8 cellular contexts compared by ENCODE assay signal in the genomic region with DNA sequence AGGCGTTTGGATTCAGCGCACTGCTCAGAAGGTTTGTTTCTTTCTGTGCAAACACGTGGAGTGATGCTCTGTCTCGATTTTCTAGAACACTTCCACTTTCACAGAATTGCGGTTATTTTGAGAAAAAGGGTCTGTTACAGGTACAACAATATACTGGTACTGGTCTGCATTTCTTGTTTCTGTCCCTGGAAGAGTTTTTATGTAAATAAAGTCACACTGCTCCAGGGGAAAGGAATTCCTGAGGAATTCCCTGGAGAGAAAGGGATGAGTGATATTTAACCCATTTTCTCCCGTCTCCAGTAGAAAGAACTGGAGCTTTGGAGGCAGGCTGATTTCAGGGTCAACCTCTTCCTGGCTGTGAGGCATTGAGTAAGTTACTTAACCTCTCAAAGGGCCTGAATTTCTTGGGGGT. TPM values are rescaled to one million over a fixed set of nuclear protein-coding genes. Genes with fewer than 3 reads are reported as not detected.
A peak's percentile ranks its signal among the peaks of the same experiment; 100 is the strongest.
DNase-seq lines count a peak whose midpoint lies in the region; ATAC-seq lines count a peak whose summit lies in the region.

No MANE protein-coding gene starts in this region.

- H3K27me3 Mint-ChIP-seq in activated T-helper 2 cell treated with anti-CD3 and anti-CD28 coated beads, Interferon-gamma antibody, Interleukin-2, Interleukin-4, amounts not matched to agents 10 μg/mL and 5 μg/mL and 100 μg/mL, durations not matched to agents 14 hours and 24 hours and 36 hours (ENCODE audit: low read depth) = no peaks in the 10 kb centered on the region
- H3K27me3 Mint-ChIP-seq in naive thymus-derived CD8-positive, alpha-beta T cell = no peaks in the 10 kb centered on the region

- no peaks in the 10 kb centered on the region for H3K36me3 Mint-ChIP-seq in activated T-helper 2 cell treated with anti-CD3 and anti-CD28 coated beads, Interferon-gamma antibody, Interleukin-2, Interleukin-4, amounts not matched to agents 10 μg/mL and 5 μg/mL and 100 μg/mL, durations not matched to agents 14 hours and 24 hours and 36 hours (ENCODE audit: low read depth)
- no peaks in the 10 kb centered on the region for H3K36me3 Mint-ChIP-seq in naive thymus-derived CD8-positive, alpha-beta T cell

- H3K27ac Mint-ChIP-seq in activated T-helper 2 cell treated with anti-CD3 and anti-CD28 coated beads, Interferon-gamma antibody, Interleukin-2, Interleukin-4, amounts not matched to agents 10 μg/mL and 5 μg/mL and 100 μg/mL, durations not matched to agents 14 hours and 24 hours and 36 hours = peak overlapping the region; percentile 58
- peak overlapping the region; percentile 30 to 93 (median 78) for H3K27ac Mint-ChIP-seq in naive thymus-derived CD8-positive, alpha-beta T cell

- peak overlapping the region; percentile 27 for H3K4me3 Mint-ChIP-seq in activated T-helper 2 cell treated with anti-CD3 and anti-CD28 coated beads, Interferon-gamma antibody, Interleukin-2, Interleukin-4, amounts not matched to agents 10 μg/mL and 5 μg/mL and 100 μg/mL, durations not matched to agents 14 hours and 24 hours and 36 hours (ENCODE audit: low read depth)
- H3K4me3 Mint-ChIP-seq in naive thymus-derived CD8-positive, alpha-beta T cell = peak overlapping the region; percentile 14 to 83 (median 74)

- POLR2A ChIA-PET in naive thymus-derived CD8-positive, alpha-beta T cell (lab: Charles Lee) = interaction anchor here (0.9 to 1.7 kb wide), 6 partner anchors 10 to 73 kb away, joined by 3 to 5 read pairs (median 4); partner anchors contain the start of gene SOCS1

- peak; percentile 34 for ATAC-seq in HG03097 (IDR thresholded peaks at IDR 0.05; ENCODE audit: low FRiP score, unreplicated experiment)
- peak; percentile 24 to 36 for ATAC-seq in naive thymus-derived CD8-positive, alpha-beta T cell
- ATAC-seq in GM21447 (IDR thresholded peaks at IDR 0.05; ENCODE audit: unreplicated experiment) = no peak

- H3K9me3 Mint-ChIP-seq in activated T-helper 2 cell treated with anti-CD3 and anti-CD28 coated beads, Interferon-gamma antibody, Interleukin-2, Interleukin-4, amounts not matched to agents 10 μg/mL and 5 μg/mL and 100 μg/mL, durations not matched to agents 14 hours and 24 hours and 36 hours = no peaks in the 10 kb centered on the region
- H3K9me3 Mint-ChIP-seq in naive thymus-derived CD8-positive, alpha-beta T cell = peaks cover 0 to 3% (median 0%) of the 10 kb centered on the region in 9 donors

- intact Hi-C loops in activated T-helper 2 cell treated with anti-CD3 and anti-CD28 coated beads, Interferon-gamma antibody, Interleukin-2, Interleukin-4, amounts not matched to agents 10 μg/mL and 5 μg/mL and 100 μg/mL, durations not matched to agents 14 hours and 24 hours and 36 hours (cut with micrococcal nuclease) = loop anchor here (2.0 kb wide), 1 partner anchor 26 kb away; no protein-coding TSS in a partner anchor

- DNase-seq in ELR (ENCODE audit: low read depth) (peak; percentile 52), HuH-7.5 (ENCODE audit: low spot score) (no peak), SIG-M5 treated with dmso at 0.1 percent for 504 hours (lab: John Stamatoyannopoulos, UW; ENCODE audit: unreplicated experiment) (no peak)
- DNase-seq in activated T-helper 2 cell treated with anti-CD3 and anti-CD28 coated beads, Interferon-gamma antibody, Interleukin-2, Interleukin-4, amounts not matched to agents 10 μg/mL and 5 μg/mL and 100 μg/mL, durations not matched to agents 14 hours and 24 hours and 36 hours (ENCODE audit: low spot score) = no peak
- no peak for DNase-seq in naive thymus-derived CD8-positive, alpha-beta T cell
- DNase-seq in stimulated activated CD4-positive, alpha-beta T cell treated with anti-CD3 and anti-CD28 coated beads, Interleukin-4, amount 100 ng/mL, for 4 hours = no peak

- H3K4me1 Mint-ChIP-seq in activated T-helper 2 cell treated with anti-CD3 and anti-CD28 coated beads, Interferon-gamma antibody, Interleukin-2, Interleukin-4, amounts not matched to agents 10 μg/mL and 5 μg/mL and 100 μg/mL, durations not matched to agents 14 hours and 24 hours and 36 hours (ENCODE audit: low read depth) = peaks cover 47% of the 10 kb centered on the region
- H3K4me1 Mint-ChIP-seq in naive thymus-derived CD8-positive, alpha-beta T cell = peaks cover 13 to 59% (median 36%) of the 10 kb centered on the region in 4 donors

RNA-seq across cellular contexts. Expression of gene RMI2, which starts 16.2 kb away (rescaled TPM):
- 65.2 and 67.4 TPM in 2 replicates for total RNA-seq in activated T-helper 2 cell treated with anti-CD3 and anti-CD28 coated beads, Interferon-gamma antibody, Interleukin-2, Interleukin-4, amounts not matched to agents 10 μg/mL and 5 μg/mL and 100 μg/mL, durations not matched to agents 14 hours and 24 hours and 36 hours
- 1 to 10 TPM; 2.4 to 2.8 TPM for total RNA-seq in naive thymus-derived CD8-positive, alpha-beta T cell
- polyA plus RNA-seq in naive thymus-derived CD8-positive, alpha-beta T cell = 10 to 100 TPM in 1 of 3 donors, 1 to 10 TPM in 2; 1.3 to 13.5 (median 7.1) TPM

RNA-seq across cellular contexts. Expression of gene PRM1, which starts 48.0 kb away (rescaled TPM):
- total RNA-seq in activated T-helper 2 cell treated with anti-CD3 and anti-CD28 coated beads, Interferon-gamma antibody, Interleukin-2, Interleukin-4, amounts not matched to agents 10 μg/mL and 5 μg/mL and 100 μg/mL, durations not matched to agents 14 hours and 24 hours and 36 hours = not detected in 2 replicates
- not detected for total RNA-seq in naive thymus-derived CD8-positive, alpha-beta T cell
- polyA plus RNA-seq in naive thymus-derived CD8-positive, alpha-beta T cell = not detected

RNA-seq across cellular contexts. Expression of gene PRM2, which starts 52.8 kb away (rescaled TPM):
- total RNA-seq in activated T-helper 2 cell treated with anti-CD3 and anti-CD28 coated beads, Interferon-gamma antibody, Interleukin-2, Interleukin-4, amounts not matched to agents 10 μg/mL and 5 μg/mL and 100 μg/mL, durations not matched to agents 14 hours and 24 hours and 36 hours = not detected in 2 replicates
- total RNA-seq in naive thymus-derived CD8-positive, alpha-beta T cell = not detected
- not detected for polyA plus RNA-seq in naive thymus-derived CD8-positive, alpha-beta T cell

RNA-seq across cellular contexts. Expression of gene PRM3, which starts 55.7 kb away (rescaled TPM):
- not detected in 2 replicates for total RNA-seq in activated T-helper 2 cell treated with anti-CD3 and anti-CD28 coated beads, Interferon-gamma antibody, Interleukin-2, Interleukin-4, amounts not matched to agents 10 μg/mL and 5 μg/mL and 100 μg/mL, durations not matched to agents 14 hours and 24 hours and 36 hours
- total RNA-seq in naive thymus-derived CD8-positive, alpha-beta T cell = not detected
- polyA plus RNA-seq in naive thymus-derived CD8-positive, alpha-beta T cell = not detected

RNA-seq across cellular contexts. Expression of gene TNP2, which starts 60.0 kb away (rescaled TPM):
- not detected in 2 replicates for total RNA-seq in activated T-helper 2 cell treated with anti-CD3 and anti-CD28 coated beads, Interferon-gamma antibody, Interleukin-2, Interleukin-4, amounts not matched to agents 10 μg/mL and 5 μg/mL and 100 μg/mL, durations not matched to agents 14 hours and 24 hours and 36 hours
- not detected for total RNA-seq in naive thymus-derived CD8-positive, alpha-beta T cell
- polyA plus RNA-seq in naive thymus-derived CD8-positive, alpha-beta T cell = not detected

Comparison
In these comparisons a context has a peak if more than half of its experiments do, and no peak if none do; other contexts are left out.
1. RNA of gene RMI2, which starts 16.2 kb away (total RNA-seq): 65.2 to 67.4 TPM in activated T-helper 2 cell treated with anti-CD3 and anti-CD28 coated beads, Interferon-gamma antibody, Interleukin-2, Interleukin-4, amounts not matched to agents 10 μg/mL and 5 μg/mL and 100 μg/mL, durations not matched to agents 14 hours and 24 hours and 36 hours; 2.4 to 2.8 TPM in naive thymus-derived CD8-positive, alpha-beta T cell; every median in the first group is over 10 times any median in the second.